9 cellular contexts compared by ENCODE assay signal in genomic region chr22:38461414-38462081, GRCh38. TPM values are rescaled to one million over a fixed set of nuclear protein-coding genes. Genes with fewer than 3 reads are reported as not detected.
DNase-seq lines count a peak whose midpoint lies in the region; ATAC-seq, FAIRE-seq and TF ChIP-seq lines count a peak whose summit lies in the region.
"Had no signal": no experiment of that assay in that cellular context is flagged by ENCODE, and none has a peak within 500 bp of the region (broad histone marks: within the 10 kb centered on the region; RNA-seq: fewer than 3 reads in every experiment).

No MANE protein-coding gene starts in this region.

- DNase-seq in A549 (ENCODE audit: low read depth in 1 of 2, low spot score in 1 of 2): peak; percentile 47 to 81
- DNase-seq in HCT116 (ENCODE audit: low read depth, low spot score): peak; percentile 82
- DNase-seq in NCI-H510A treated with DMSO at 0.1 percent for 48 hours (lab: John Stamatoyannopoulos, UW): peak; percentile 67
- peak; percentile 78 for DNase-seq in activated CD4-positive, alpha-beta memory T cell treated with anti-CD3 and anti-CD28 coated beads for 36 hours
- peak; percentile 33 to 37 (median 33) for DNase-seq in effector memory CD8-positive, alpha-beta T cell
- DNase-seq in lung (ENCODE audit: low spot score): peak; percentile 81
- DNase-seq in stimulated activated CD4-positive, alpha-beta T cell treated with anti-CD3 and anti-CD28 coated beads, TNF-alpha, amount 100 ng/mL, for 48 hours (ENCODE audit: low read depth in 3 of 3): peak; percentile 39 to 65 (median 39)

- H3K27ac Mint-ChIP-seq in activated CD4-positive, alpha-beta memory T cell treated with anti-CD3 and anti-CD28 coated beads for 36 hours: no peak overlapping the region
- no peak overlapping the region for H3K27ac Mint-ChIP-seq in effector memory CD8-positive, alpha-beta T cell

- CTCF ChIA-PET in A549 (lab: Yijun Ruan, JAX): interaction anchor here (1.4 kb wide), 1 partner anchor 10 kb away, joined by 4 read pairs; no protein-coding TSS in a partner anchor
- CTCF ChIA-PET in HCT116 (lab: Charles Lee): no interaction called here
- CTCF ChIA-PET in activated CD4-positive, alpha-beta memory T cell treated with anti-CD3 and anti-CD28 coated beads for 36 hours (lab: Charles Lee): no interaction called here

- TF ChIP-seq RAD21 in A549 (conservative IDR thresholded peaks at IDR 0.05 in 1 of 2, IDR thresholded peaks at IDR 0.05 in 1 of 2): no peak
- TF ChIP-seq RAD21 in HCT116 (IDR thresholded peaks at IDR 0.05; ENCODE audit: low read depth): no peak

- no peak for FAIRE-seq in A549 (lab: Jason Lieb, UNC)

- peak; percentile 76 to 87 for ATAC-seq in A549
- peak; percentile 88 for ATAC-seq in HCT116
- ATAC-seq in effector memory CD8-positive, alpha-beta T cell (replicated peaks): peak; percentile 85
- ATAC-seq in lung (ENCODE audit: insufficient read depth, low FRiP score): peak; percentile 80
- no peak for ATAC-seq in GM21737 (IDR thresholded peaks at IDR 0.05; ENCODE audit: unreplicated experiment)

- H3K36me3 ChIP-seq in HCT116 (ENCODE audit: control insufficient read depth in 1 of 2, insufficient read depth in 2 of 2, low read length in 2 of 2) (no peaks in the 10 kb centered on the region), lung (ENCODE audit: control insufficient read depth in 2 of 2, insufficient read depth in 2 of 2, low read length in 2 of 2) (no peaks in the 10 kb centered on the region)

- peak overlapping the region; percentile 48 for H3K9ac ChIP-seq in HCT116 (ENCODE audit: low read length)

- TF ChIP-seq EP300 in A549 (IDR thresholded peaks at IDR 0.05): no peak

- no peaks in the 10 kb centered on the region for H4K20me1 ChIP-seq in HCT116 (ENCODE audit: insufficient read depth)

- RAD21 ChIA-PET in HCT116 (lab: Charles Lee; ENCODE audit: low non-redundant PET in 1 of 2, low total read pairs in 2 of 2, uncharacterized antibody in 2 of 2, unreplicated experiment in 2 of 2): no interaction called here

- H3K4me3 Mint-ChIP-seq in activated CD4-positive, alpha-beta memory T cell treated with anti-CD3 and anti-CD28 coated beads for 36 hours: no peak overlapping the region
- H3K4me3 Mint-ChIP-seq in effector memory CD8-positive, alpha-beta T cell: peak overlapping the region in 1 of 2 donors; percentile 55

- BruUV-seq in HCT116 (replicated peaks; lab: Mats Ljungman, UMichigan): no TSS peak

- H3K36me3 Mint-ChIP-seq in activated CD4-positive, alpha-beta memory T cell treated with anti-CD3 and anti-CD28 coated beads for 36 hours: no peaks in the 10 kb centered on the region
- H3K36me3 Mint-ChIP-seq in effector memory CD8-positive, alpha-beta T cell (ENCODE audit: insufficient read depth): peaks cover 8% of the 10 kb centered on the region

- peaks cover 64% of the 10 kb centered on the region for H3K27me3 Mint-ChIP-seq in activated CD4-positive, alpha-beta memory T cell treated with anti-CD3 and anti-CD28 coated beads for 36 hours
- H3K27me3 Mint-ChIP-seq in effector memory CD8-positive, alpha-beta T cell: peaks cover 70 to 94% of the 10 kb centered on the region in 2 donors

- no peaks in the 10 kb centered on the region for H3K79me2 ChIP-seq in HCT116 (ENCODE audit: insufficient read depth, low read length)

- H3K9me3 Mint-ChIP-seq in activated CD4-positive, alpha-beta memory T cell treated with anti-CD3 and anti-CD28 coated beads for 36 hours: no peaks in the 10 kb centered on the region
- no peaks in the 10 kb centered on the region for H3K9me3 Mint-ChIP-seq in effector memory CD8-positive, alpha-beta T cell

- H3K9me3 ChIP-seq in A549 (no peaks in the 10 kb centered on the region), HCT116 (ENCODE audit: control insufficient read depth in 1 of 2, insufficient read depth in 1 of 2, low read depth in 1 of 2, low read length in 2 of 2) (no peaks in the 10 kb centered on the region), lung (ENCODE audit: control insufficient read depth in 2 of 2, insufficient read depth in 1 of 2, low read length in 1 of 2) (no peaks in the 10 kb centered on the region)

- no peak for TF ChIP-seq POLR2A in A549 (IDR thresholded peaks at IDR 0.05; ENCODE audit: low read length)
- no peak for TF ChIP-seq POLR2A in HCT116 (IDR thresholded peaks at IDR 0.05; ENCODE audit: borderline replicate concordance, extremely low read depth, insufficient read depth, insufficient read length)

- H3K4me1 ChIP-seq in A549 (peaks cover 4% of the 10 kb centered on the region; the same call in 1 of the 3 replicates), HCT116 (ENCODE audit: control insufficient read depth in 1 of 2, insufficient read depth in 2 of 2, low read length in 2 of 2) (peaks cover 19 to 41% of the 10 kb centered on the region in 2 experiments), lung (ENCODE audit: control insufficient read depth in 2 of 2, insufficient read depth in 2 of 2, low read length in 2 of 2) (peaks cover 0 to 4% of the 10 kb centered on the region in 2 donors)

- peaks cover 1% of the 10 kb centered on the region for H3K4me1 Mint-ChIP-seq in activated CD4-positive, alpha-beta memory T cell treated with anti-CD3 and anti-CD28 coated beads for 36 hours (ENCODE audit: low read depth)
- peaks cover under 1 to 8% of the 10 kb centered on the region in 2 donors for H3K4me1 Mint-ChIP-seq in effector memory CD8-positive, alpha-beta T cell (ENCODE audit: low read depth in 2 of 2)

- H3K4me2 ChIP-seq in A549: peak overlapping the region; percentile 75
- peak overlapping the region; percentile 77 for H3K4me2 ChIP-seq in HCT116 (ENCODE audit: low read length)

- TF ChIP-seq CTCF in A549 (IDR thresholded peaks at IDR 0.05) (no peak), HCT116 (IDR thresholded peaks at IDR 0.05 in 2 of 3, conservative IDR thresholded peaks at IDR 0.05 in 1 of 3; ENCODE audit: borderline replicate concordance in 1 of 3, insufficient read depth in 1 of 3, low read depth in 2 of 3, low read length in 2 of 3) (no peak), lung (IDR thresholded peaks at IDR 0.05; ENCODE audit: control extremely low read depth, extremely low read depth) (no peak)

- peak overlapping the region; percentile 52 for H2AFZ ChIP-seq in HCT116 (ENCODE audit: low read depth, low read length, poor library complexity, severe bottlenecking)

- no peaks in the 10 kb centered on the region for H3K9me2 ChIP-seq in HCT116 (ENCODE audit: insufficient read depth)

- H3K4me3 ChIP-seq in A549 (0 out of 3 replicates have a peak overlapping the region, but pooled peaks have one; percentile 19), HCT116 (replicated peaks in 1 of 2; ENCODE audit: low read depth in 1 of 2, low read length in 2 of 2) (peak overlapping the region; percentile 30 to 52), lung (no peak overlapping the region)

- POLR2A ChIA-PET in A549 (lab: Yijun Ruan, JAX) (interaction anchor here (0.5 kb wide), 1 partner anchor 31 kb away, joined by 6 read pairs; no protein-coding TSS in a partner anchor), HCT116 (lab: Charles Lee) (interaction anchor here (1.0 to 1.3 kb wide), 2 partner anchors 29 to 63 kb away, joined by 3 read pairs; no protein-coding TSS in a partner anchor)
- POLR2A ChIA-PET in activated CD4-positive, alpha-beta memory T cell treated with anti-CD3 and anti-CD28 coated beads for 36 hours (lab: Charles Lee): no interaction called here

- WGBS in A549 (ENCODE audit: missing lambda C conversion rate): 26% methylated on average over 27 of the region's 51 CpGs
- 12 to 14% methylated on average over 51 of the region's 51 CpGs for WGBS in lung, 2 donors

- intact Hi-C loops in HCT116 (cut with micrococcal nuclease): no loop called here
- intact Hi-C loops in activated CD4-positive, alpha-beta memory T cell treated with anti-CD3 and anti-CD28 coated beads for 36 hours (cut with micrococcal nuclease): loop anchor here (5.0 kb wide), 1 partner anchor 111 kb away; the partner anchor contains the start of gene DMC1

- H3K27ac ChIP-seq in A549 (peak overlapping the region in 1 of 2 experiments; percentile 71; a peak in 3 of 6 replicates), HCT116 (ENCODE audit: low read depth, low read length) (no peak overlapping the region; the same call in 1 of the 2 replicates), lung (ENCODE audit: low read depth in 1 of 2, low read length in 1 of 2) (no peak overlapping the region)

- no peaks in the 10 kb centered on the region for H3K27me3 ChIP-seq in HCT116 (ENCODE audit: insufficient read depth, low read length)
- no peaks in the 10 kb centered on the region for H3K27me3 ChIP-seq in lung (ENCODE audit: control insufficient read depth, insufficient read depth)

TF ChIP-seq in A549, 52 proteins besides CTCF, POLR2A, EP300 and RAD21 (continues in another document):
- TF ChIP-seq EHF (CRISPR knock-in tag; IDR thresholded peaks at IDR 0.05): no peak

RNA-seq across cellular contexts. Expression of gene KDELR3, which starts 6.3 kb away (rescaled TPM):
- 32.8 and 38.7 TPM in 2 replicates for polyA plus RNA-seq in A549 (2011; rRNA removed)
- 8.9 and 10.4 TPM in 2 replicates for polyA plus RNA-seq in A549 (2012; cell fraction: cytosol; rRNA removed)
- polyA plus RNA-seq in A549 (2012; cell fraction: nucleus; rRNA removed): 4.9 and 5.1 TPM in 2 replicates
- polyA plus RNA-seq in A549 (2017; fragmentation: RNase III; extraction: RNeasy Plus Mini Kit Qiagen cat#74134 plus additional on column Dnase treatment): 11.0 to 14.2 TPM (median 12.2 TPM) in 3 replicates
- 12.0 and 12.6 TPM in 2 replicates for polyA minus RNA-seq in A549 (2011; rRNA and poly(A)+ RNA removed)
- 33.1 TPM for total RNA-seq in HCT116 (2021; ENCODE audit: unreplicated experiment)
- 29.9 and 33.2 TPM in 2 replicates for polyA plus RNA-seq in HCT116 (2012)
- total RNA-seq in activated CD4-positive, alpha-beta memory T cell treated with anti-CD3 and anti-CD28 coated beads for 36 hours: under 1 TPM; 0.94 to 0.97 TPM
- 10 to 100 TPM in 1 of 2 donors, 1 to 10 TPM in 1; 4.4 to 16.4 TPM for total RNA-seq in lung
- 1 to 10 TPM; 8.2 to 9.3 TPM for polyA plus RNA-seq in lung

RNA-seq across cellular contexts. Expression of gene KCNJ4, which starts 6.5 kb away (rescaled TPM):
- polyA plus RNA-seq in A549 (2011; rRNA removed): not detected in 2 replicates
- 0.01 and 0.03 TPM in 2 replicates for polyA plus RNA-seq in A549 (2012; cell fraction: cytosol; rRNA removed)
- polyA plus RNA-seq in A549 (2012; cell fraction: nucleus; rRNA removed): 0.07 and 0.09 TPM in 2 replicates
- polyA plus RNA-seq in A549 (2017; fragmentation: RNase III; extraction: RNeasy Plus Mini Kit Qiagen cat#74134 plus additional on column Dnase treatment): 0.05 to 0.12 TPM in 2 of 3 replicates, not detected in the other
- polyA minus RNA-seq in A549 (2011; rRNA and poly(A)+ RNA removed): not detected in 2 replicates
- not detected for total RNA-seq in HCT116 (2021; ENCODE audit: unreplicated experiment)
- 0.02 and 0.05 TPM in 2 replicates for polyA plus RNA-seq in HCT116 (2012)
- total RNA-seq in activated CD4-positive, alpha-beta memory T cell treated with anti-CD3 and anti-CD28 coated beads for 36 hours: not detected
- total RNA-seq in lung: not detected
- polyA plus RNA-seq in lung: not detected
- polyA plus RNA-seq: BJ had no signal

RNA-seq across cellular contexts. Expression of gene DDX17, which starts 44.6 kb away (rescaled TPM):
- 266 and 292 TPM in 2 replicates for polyA plus RNA-seq in A549 (2011; rRNA removed)
- polyA plus RNA-seq in A549 (2012; cell fraction: cytosol; rRNA removed): 91.8 and 104 TPM in 2 replicates
- 360 and 460 TPM in 2 replicates for polyA plus RNA-seq in A549 (2012; cell fraction: nucleus; rRNA removed)
- 117 to 120 TPM (median 117 TPM) in 3 replicates for polyA plus RNA-seq in A549 (2017; fragmentation: RNase III; extraction: RNeasy Plus Mini Kit Qiagen cat#74134 plus additional on column Dnase treatment)
- 315 and 394 TPM in 2 replicates for polyA minus RNA-seq in A549 (2011; rRNA and poly(A)+ RNA removed)
- 234 TPM for total RNA-seq in HCT116 (2021; ENCODE audit: unreplicated experiment)
- polyA plus RNA-seq in HCT116 (2012): 108 and 121 TPM in 2 replicates
- total RNA-seq in activated CD4-positive, alpha-beta memory T cell treated with anti-CD3 and anti-CD28 coated beads for 36 hours: 100 to 1,000 TPM; 353 to 358 TPM
- total RNA-seq in lung: 1,000 to 10,000 TPM in 1 of 2 donors, 100 to 1,000 TPM in 1; 373 to 1,771 TPM
- 100 to 1,000 TPM; 141 to 151 TPM for polyA plus RNA-seq in lung

Comparison
In these comparisons a context has a peak if more than half of its experiments do, and no peak if none do; other contexts are left out.
1. Of the 6 proteins assayed by ChIP-seq in both A549 and HCT116: peak only in A549: none; only in HCT116: none; in both: MAX; in neither: 5.